8 cellular contexts compared by ENCODE assay signal in genomic region chr11:71080239-71081097, GRCh38.
A peak's percentile ranks its signal among the peaks of the same experiment; 100 is the strongest.
DNase-seq lines count a peak whose midpoint lies in the region; ATAC-seq and TF ChIP-seq lines count a peak whose summit lies in the region.

No MANE protein-coding gene starts in this region.

- H3K27me3 ChIP-seq in psoas muscle (ENCODE audit: insufficient read depth in 3 of 3, low read length in 2 of 3), result peaks cover 0 to 4% (median 0%) of the 10 kb centered on the region in 3 donors

- H3K27ac Mint-ChIP-seq in naive thymus-derived CD8-positive, alpha-beta T cell, result no peak overlapping the region

- no peaks in the 10 kb centered on the region for H3K36me3 ChIP-seq in psoas muscle (ENCODE audit: insufficient read depth in 1 of 2, low read depth in 1 of 2)

- POLR2A ChIA-PET in naive thymus-derived CD8-positive, alpha-beta T cell (lab: Charles Lee), result no interaction called here

- H3K4me3 Mint-ChIP-seq in naive thymus-derived CD8-positive, alpha-beta T cell, result no peak overlapping the region

- DNase-seq in COR-L47 (lab: John Stamatoyannopoulos, UW) (peak; percentile 92), HK-2 (ENCODE audit: unreplicated experiment) (peak; percentile 59), NCI-H510A treated with DMSO at 0.1 percent for 48 hours (lab: John Stamatoyannopoulos, UW) (peak; percentile 90), activated T-cell treated with anti-CD3 and anti-CD28 coated beads for 4 hours (peak; percentile 5), glomerular visceral epithelial cell (ENCODE audit: extremely low spot score) (peak; percentile 59), psoas muscle (no peak)
- DNase-seq in naive thymus-derived CD8-positive, alpha-beta T cell, result no peak

- no peak overlapping the region for H3K4me3 ChIP-seq in psoas muscle

- H3K36me3 Mint-ChIP-seq in naive thymus-derived CD8-positive, alpha-beta T cell, result no peaks in the 10 kb centered on the region

- H3K4me1 Mint-ChIP-seq in naive thymus-derived CD8-positive, alpha-beta T cell, result no peaks in the 10 kb centered on the region

- TF ChIP-seq CTCF in psoas muscle (IDR thresholded peaks at IDR 0.05), result peak; percentile 39

- H3K9me3 Mint-ChIP-seq in naive thymus-derived CD8-positive, alpha-beta T cell, result peaks cover 0 to 1% (median 0%) of the 10 kb centered on the region in 9 donors

- ATAC-seq in psoas muscle (peak in 1 of 4 donors; percentile 58), GM18517 (IDR thresholded peaks at IDR 0.05; ENCODE audit: unreplicated experiment) (no peak)
- ATAC-seq in naive thymus-derived CD8-positive, alpha-beta T cell, result no peak

- peaks cover 1 to 22% (median 9%) of the 10 kb centered on the region in 5 donors for H3K27me3 Mint-ChIP-seq in naive thymus-derived CD8-positive, alpha-beta T cell

- H3K9me3 ChIP-seq in psoas muscle, result no peaks in the 10 kb centered on the region

- intact Hi-C loops in psoas muscle (cut with DNase I), result no loop called here

- no peaks in the 10 kb centered on the region for H3K4me1 ChIP-seq in psoas muscle

- WGBS in psoas muscle, 3 donors, result 49 to 64% (median 51%) methylated on average over 25 of the region's 25 CpGs

- H3K27ac ChIP-seq in psoas muscle, result no peak overlapping the region

Comparison
In these comparisons a context has a peak if more than half of its experiments do, and no peak if none do; other contexts are left out.
1. DNase-seq: peak in COR-L47 (single experiment), HK-2 (single experiment), NCI-H510A treated with DMSO at 0.1 percent for 48 hours (single experiment), activated T-cell treated with anti-CD3 and anti-CD28 coated beads for 4 hours (single experiment) and glomerular visceral epithelial cell (single experiment); none in psoas muscle (0 of 2) and naive thymus-derived CD8-positive, alpha-beta T cell (0 of 10).